In genomic region chr3:5217824-5218595, GRCh38 we compare ENCODE assay signal across 11 cellular contexts. TPM values are rescaled to one million over a fixed set of nuclear protein-coding genes. Genes with fewer than 3 reads are reported as not detected.
DNase-seq lines count a peak whose midpoint lies in the region; ATAC-seq and TF ChIP-seq lines count a peak whose summit lies in the region.
"Had no signal": no experiment of that assay in that cellular context is flagged by ENCODE, and none has a peak within 500 bp of the region (broad histone marks: within the 10 kb centered on the region; RNA-seq: fewer than 3 reads in every experiment).

No MANE protein-coding gene starts in this region.

- H3K18ac ChIP-seq in H9 (ENCODE audit: insufficient read length, low read depth, low read length): no peak overlapping the region

- H2BK15ac ChIP-seq in H9 (ENCODE audit: low read depth, low read length): no peak overlapping the region

- H3K4me3 Mint-ChIP-seq in H9: no peak overlapping the region; a peak in 1 of 5 replicates
- H3K4me3 Mint-ChIP-seq in brain: no peak overlapping the region
- H3K4me3 Mint-ChIP-seq: central memory CD8-positive, alpha-beta T cell; stimulated activated memory B cell treated with anti-CD40 and anti-IgM and Interleukin-4, amounts not matched to agents 10 μg/mL and 1 μg/mL and 100 μg/mL, for 72 hours had no signal

- H3K9me3 ChIP-seq in H9 (ENCODE audit: control insufficient read depth, low read depth, low read length): no peaks in the 10 kb centered on the region
- H3K9me3 ChIP-seq in lower lobe of right lung: no peaks in the 10 kb centered on the region

- no peak overlapping the region for H3K4me3 ChIP-seq in lower lobe of right lung

- H3K9me3 Mint-ChIP-seq in H9: no peaks in the 10 kb centered on the region; a peak in 2 of 5 replicates
- no peaks in the 10 kb centered on the region for H3K9me3 Mint-ChIP-seq in brain
- H3K9me3 Mint-ChIP-seq: central memory CD8-positive, alpha-beta T cell; stimulated activated memory B cell treated with anti-CD40 and anti-IgM and Interleukin-4, amounts not matched to agents 10 μg/mL and 1 μg/mL and 100 μg/mL, for 72 hours had no signal

- ATAC-seq in lower lobe of right lung (peak; percentile 56 to 71), GM21367 (IDR thresholded peaks at IDR 0.05; ENCODE audit: unreplicated experiment) (no peak)
- ATAC-seq: stimulated activated memory B cell treated with anti-CD40 and anti-IgM and Interleukin-4, amounts not matched to agents 10 μg/mL and 1 μg/mL and 100 μg/mL, for 72 hours had no signal

- no peak overlapping the region for H3K4ac ChIP-seq in H9 (ENCODE audit: low read depth, low read length)

- no peak overlapping the region for H4K8ac ChIP-seq in H9 (replicated peaks; ENCODE audit: insufficient read length, low read depth, low read length)

- no peak overlapping the region for H3K56ac ChIP-seq in H9 (ENCODE audit: insufficient read length, low read depth, low read length)

- DNase-seq in AG20443 (ENCODE audit: low spot score) (peak; percentile 23), H9 (no peak), lower lobe of right lung (no peak), NCI-H526 (lab: John Stamatoyannopoulos, UW) (no peak)
- no peak for DNase-seq in activated CD8-positive, alpha-beta memory T cell treated with anti-CD3 and anti-CD28 coated beads, Interleukin-2, amount 50 U/mL, for 48 hours
- DNase-seq in stimulated activated CD4-positive, alpha-beta T cell treated with anti-CD3 and anti-CD28 coated beads, Interleukin-2, amount 100 ng/mL, for 48 hours: no peak
- DNase-seq: NCI-H1048 had no signal

- peak overlapping the region; percentile 88 to 98 (median 89); a peak in 6 of 7 replicates for H3K27ac Mint-ChIP-seq in H9
- H3K27ac Mint-ChIP-seq in brain: peak overlapping the region in 3 of 5 experiments; percentile 33 to 63 (median 34)

- no peak overlapping the region for H3T11ph ChIP-seq in H9 (ENCODE audit: low read length)

- TF ChIP-seq CTCF in H9 (conservative IDR thresholded peaks at IDR 0.05) (no peak), brain (conservative IDR thresholded peaks at IDR 0.05) (no peak), lower lobe of right lung (IDR thresholded peaks at IDR 0.05) (no peak)

- no peaks in the 10 kb centered on the region for H3K79me1 ChIP-seq in H9 (ENCODE audit: insufficient read depth, low read depth, low read length, poor library complexity, severe bottlenecking)

- H3K79me2 ChIP-seq in H9 (ENCODE audit: insufficient read depth, low read length): no peaks in the 10 kb centered on the region

- H3K36me3 Mint-ChIP-seq in H9 (ENCODE audit: insufficient read depth in 1 of 3, low read depth in 3 of 3) (peaks cover 31 to 39% (median 36%) of the 10 kb centered on the region in 3 experiments), brain (peaks cover 46% of the 10 kb centered on the region)

- no peak overlapping the region for H2BK5ac ChIP-seq in H9 (ENCODE audit: insufficient read length, low read length)

- H2BK120ac ChIP-seq in H9 (ENCODE audit: low read depth, low read length, poor library complexity, severe bottlenecking): no peak overlapping the region

- H3K27me3 Mint-ChIP-seq in H9 (ENCODE audit: low read depth) (no peaks in the 10 kb centered on the region), brain (no peaks in the 10 kb centered on the region)
- H3K27me3 Mint-ChIP-seq: central memory CD8-positive, alpha-beta T cell; stimulated activated memory B cell treated with anti-CD40 and anti-IgM and Interleukin-4, amounts not matched to agents 10 μg/mL and 1 μg/mL and 100 μg/mL, for 72 hours had no signal

- no peak overlapping the region for H4K5ac ChIP-seq in H9 (ENCODE audit: insufficient read length, low read depth, low read length)

- no peak overlapping the region for H3K23ac ChIP-seq in H9 (ENCODE audit: insufficient read length, low read depth, low read length)

- no peak overlapping the region for H4K91ac ChIP-seq in H9 (ENCODE audit: insufficient read length, low read depth, low read length)

- peaks cover 69% of the 10 kb centered on the region for H3K36me3 ChIP-seq in lower lobe of right lung

- intact Hi-C loops in lower lobe of right lung (cut with DNase I): no loop called here

- no peaks in the 10 kb centered on the region for H3K27me3 ChIP-seq in H9 (ENCODE audit: insufficient read depth, low read length)
- no peaks in the 10 kb centered on the region for H3K27me3 ChIP-seq in lower lobe of right lung (ENCODE audit: low read depth)

- H3K4me1 ChIP-seq in H9 (ENCODE audit: insufficient read depth, low read length) (peaks cover 3% of the 10 kb centered on the region; the same call in 1 of the 2 replicates), lower lobe of right lung (peaks cover 19% of the 10 kb centered on the region)

- no peak overlapping the region for H3K4me2 ChIP-seq in H9 (ENCODE audit: insufficient read depth, insufficient read length, low read length)

- H2AFZ ChIP-seq in H9 (ENCODE audit: low read length): no peak overlapping the region

- no peak overlapping the region for H2AK5ac ChIP-seq in H9 (ENCODE audit: insufficient read length, low read length)

- peaks cover 46 to 65% of the 10 kb centered on the region in 2 experiments for H3K4me1 Mint-ChIP-seq in H9
- H3K4me1 Mint-ChIP-seq in brain: peaks cover 22% of the 10 kb centered on the region

- H3K27ac ChIP-seq in H9 (ENCODE audit: insufficient read length, low read depth, low read length) (no peak overlapping the region), lower lobe of right lung (peak overlapping the region; percentile 34)

- no peak overlapping the region for H3K9ac ChIP-seq in H9 (ENCODE audit: extremely low read depth, insufficient read length, low read length)

- no CpG with 5 or more reads among the region's 9 CpGs for WGBS in H9 (ENCODE audit: extremely low coverage, insufficient read length, low lambda C conversion rate)

- H4K20me1 ChIP-seq in H9 (ENCODE audit: control insufficient read depth, insufficient read depth, insufficient read length): no peaks in the 10 kb centered on the region

- no peak overlapping the region for H3K14ac ChIP-seq in H9 (ENCODE audit: insufficient read depth, low read length)

- H2BK20ac ChIP-seq in H9 (ENCODE audit: low read depth, low read length, poor library complexity, severe bottlenecking): no peak overlapping the region

- H2BK12ac ChIP-seq in H9 (ENCODE audit: insufficient read length, low read depth, low read length): no peak overlapping the region

- H3K23me2 ChIP-seq in H9 (ENCODE audit: insufficient read length, low read depth, low read length, poor library complexity, severe bottlenecking): no peaks in the 10 kb centered on the region

RNA-seq across cellular contexts. Expression of gene EDEM1, which starts 30.5 kb away (rescaled TPM):
- total RNA-seq in H9 (2021) (11.6 and 11.7 TPM in 2 replicates), lower lobe of right lung (76.5 TPM)
- polyA plus RNA-seq in brain (ENCODE audit: insufficient read depth, low read depth, low replicate concordance): 1.4 TPM
